8 cellular contexts compared by ENCODE assay signal in the genomic region with DNA sequence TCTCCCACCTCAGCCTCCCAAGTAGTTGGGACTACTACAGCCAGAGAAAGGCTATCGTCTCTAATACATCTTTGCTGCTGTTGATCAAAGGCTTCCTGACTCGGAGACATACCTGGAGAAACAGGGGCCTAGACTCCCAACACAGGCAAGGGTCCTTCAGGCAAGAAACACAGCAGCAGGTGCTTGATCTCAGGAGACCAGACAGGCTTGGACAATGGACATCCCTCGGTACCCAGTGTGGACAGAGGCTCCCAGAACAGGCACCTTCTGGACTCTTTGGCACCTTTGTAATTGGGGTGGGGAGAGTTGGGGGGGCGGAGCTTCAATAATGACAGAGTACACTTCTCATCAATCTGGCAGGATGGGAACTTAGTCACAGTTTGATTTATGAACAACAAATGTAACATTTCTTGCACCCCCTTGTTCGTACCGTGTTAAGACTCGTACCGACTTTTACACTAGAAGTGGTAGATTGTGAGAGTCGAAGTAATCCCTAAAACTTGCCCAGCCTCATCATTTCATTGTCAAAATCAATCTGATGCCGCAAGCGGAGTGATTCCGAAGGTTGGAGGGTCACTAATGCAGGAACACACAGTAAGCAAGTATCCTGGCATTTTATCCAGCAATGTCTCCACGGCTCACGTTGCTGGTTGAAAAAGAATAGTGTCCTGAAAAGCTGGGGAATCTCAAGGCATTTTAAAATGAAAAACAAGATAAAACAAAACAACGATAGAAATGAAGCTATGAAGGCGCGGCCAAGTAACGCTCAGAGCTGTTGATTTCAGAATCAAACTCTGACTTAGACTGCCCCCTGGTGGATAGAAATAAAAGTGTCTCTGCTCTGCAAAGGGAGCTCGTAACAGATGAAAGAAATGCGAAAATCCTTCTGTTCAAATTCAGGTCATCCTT. TPM values are rescaled to one million over a fixed set of nuclear protein-coding genes. Genes with fewer than 3 reads are reported as not detected.
DNase-seq lines count a peak whose midpoint lies in the region; ATAC-seq and TF ChIP-seq lines count a peak whose summit lies in the region.

No MANE protein-coding gene starts in this region.

- peaks cover 21% of the 10 kb centered on the region for H3K27me3 ChIP-seq in neutrophil

- H3K4me3 ChIP-seq in fibroblast of the aortic adventitia (ENCODE audit: low read depth, low read length): peak overlapping the region; percentile 9
- H3K4me3 ChIP-seq in neutrophil (ENCODE audit: low read depth in 1 of 2, low read length in 1 of 2): no peak overlapping the region

- no peaks in the 10 kb centered on the region for H3K4me1 ChIP-seq in neutrophil (ENCODE audit: control insufficient read depth in 1 of 2, insufficient read depth in 1 of 2, low read depth in 1 of 2, low read length in 1 of 2)

- no peak overlapping the region for H3K27ac ChIP-seq in neutrophil

- TF ChIP-seq CTCF in fibroblast of the aortic adventitia (IDR thresholded peaks at IDR 0.05; ENCODE audit: insufficient read depth, low read length) (peak; percentile 74), neutrophil (IDR thresholded peaks at IDR 0.05) (peak; percentile 55)

- no peaks in the 10 kb centered on the region for H3K36me3 ChIP-seq in neutrophil

- DNase-seq in DMS114 treated with DMSO at 0.1 percent for 48 hours (lab: John Stamatoyannopoulos, UW; ENCODE audit: unreplicated experiment) (peak; percentile 79), NCI-H510A treated with DMSO at 0.1 percent for 48 hours (lab: John Stamatoyannopoulos, UW) (peak; percentile 84), activated T-cell treated with anti-CD3 and anti-CD28 coated beads for 4 hours (peak; percentile 10), fibroblast of the aortic adventitia (ENCODE audit: low read depth) (peak; percentile 84), OCI-M2 (lab: John Stamatoyannopoulos, UW; ENCODE audit: unreplicated experiment) (no peak)

- no peaks in the 10 kb centered on the region for H3K9me3 ChIP-seq in neutrophil

- peak; percentile 93 for ATAC-seq in GM19372 (IDR thresholded peaks at IDR 0.05; ENCODE audit: low read depth, unreplicated experiment)
- ATAC-seq in HG03442 (IDR thresholded peaks at IDR 0.05; ENCODE audit: unreplicated experiment): peak; percentile 87

RNA-seq across cellular contexts. Expression of gene STK32A, which starts 46.4 kb away (rescaled TPM):
- 2.3 and 26.0 TPM in 2 replicates for total RNA-seq in fibroblast of the aortic adventitia (ENCODE audit: low replicate concordance)
